In genomic region chr10:97425964-97426775, GRCh38 we compare ENCODE assay signal across 8 cellular contexts. TPM values are rescaled to one million over a fixed set of nuclear protein-coding genes. Genes with fewer than 3 reads are reported as not detected.
DNase-seq lines count a peak whose midpoint lies in the region; TF ChIP-seq lines count a peak whose summit lies in the region.

Gene PGAM1 (plus strand): TSS chr10:97426191. CDS start chr10:97426308, 117 bp downstream.

- H3K9ac ChIP-seq in neural progenitor cell: peak within 1 kb of the TSS; percentile 89

- H3K36me3 ChIP-seq in HAP-1 (replicated peaks) (peaks cover 41% of the 10 kb centered on the region), MG63 (peaks cover 46% of the 10 kb centered on the region), neural progenitor cell (peaks cover 11% of the 10 kb centered on the region)

- peaks cover 31% of the 10 kb centered on the region for H3K4me1 Mint-ChIP-seq in neural progenitor cell

- peaks cover 28% of the 10 kb centered on the region for H3K36me3 Mint-ChIP-seq in neural progenitor cell

- H4K20me1 ChIP-seq in neural progenitor cell (ENCODE audit: low read depth): peaks cover 43% of the 10 kb centered on the region

- H2AFZ ChIP-seq in neural progenitor cell (replicated peaks): peak within 1 kb of the TSS; percentile 36

- peak within 1 kb of the TSS; percentile 94 for H3K4me3 ChIP-seq in HAP-1
- H3K4me3 ChIP-seq in MG63: peak within 1 kb of the TSS; percentile 97
- peak within 1 kb of the TSS; percentile 93 for H3K4me3 ChIP-seq in fibroblast of villous mesenchyme (ENCODE audit: low read depth, low read length)
- H3K4me3 ChIP-seq in neural progenitor cell: peak within 1 kb of the TSS; percentile 94

- in situ Hi-C loops in HAP-1 (cut with MboI; ENCODE audit: low sequenced_read_pairs): no loop called here

- peak within 1 kb of the TSS; percentile 77 for H3K27ac ChIP-seq in neural progenitor cell

- TF ChIP-seq CTCF in fibroblast of villous mesenchyme (IDR thresholded peaks at IDR 0.05; ENCODE audit: insufficient read depth, low read depth, low read length) (peak; percentile 47), neural progenitor cell (IDR thresholded peaks at IDR 0.05) (peak; percentile 66)

- no peaks in the 10 kb centered on the region for H3K27me3 ChIP-seq in HAP-1 (ENCODE audit: low read depth)
- H3K27me3 ChIP-seq in MG63: no peaks in the 10 kb centered on the region
- no peaks in the 10 kb centered on the region for H3K27me3 ChIP-seq in neural progenitor cell

- H3K4me1 ChIP-seq in HAP-1 (peaks cover 4% of the 10 kb centered on the region; the same call in 1 of the 2 replicates), neural progenitor cell (peaks cover 19% of the 10 kb centered on the region)

- no peaks in the 10 kb centered on the region for H3K9me3 ChIP-seq in HAP-1
- H3K9me3 ChIP-seq in MG63: no peaks in the 10 kb centered on the region
- H3K9me3 ChIP-seq in neural progenitor cell (ENCODE audit: low read depth): no peaks in the 10 kb centered on the region

- no peaks in the 10 kb centered on the region for H3K9me3 Mint-ChIP-seq in neural progenitor cell

- H3K27ac Mint-ChIP-seq in neural progenitor cell: peak within 1 kb of the TSS; percentile 81

- DNase-seq in GDM1 (lab: John Stamatoyannopoulos, UW) (peak; percentile 97), HAP-1 (ENCODE audit: low spot score in 2 of 2) (peak; percentile 95), MG63 (peak; percentile 93), SHP77 treated with DMSO at 0.1 percent for 48 hours (lab: John Stamatoyannopoulos, UW) (peak; percentile 88), activated gamma-delta T cell (lab: John Stamatoyannopoulos, UW) (peak; percentile 94), fibroblast of villous mesenchyme (ENCODE audit: low read depth) (peak; percentile 96), neural progenitor cell (ENCODE audit: low spot score) (peak; percentile 97), stromal cell of bone marrow (ENCODE audit: low read depth) (peak; percentile 86)

- peaks cover 51% of the 10 kb centered on the region for H3K79me2 ChIP-seq in neural progenitor cell (ENCODE audit: low read depth)

- H3K27me3 Mint-ChIP-seq in neural progenitor cell (ENCODE audit: insufficient read depth, low read depth): peaks cover 2% of the 10 kb centered on the region

- peaks cover 60% of the 10 kb centered on the region for H3F3A ChIP-seq in neural progenitor cell (ENCODE audit: low read depth)

- peak within 1 kb of the TSS; percentile 96 for H3K4me2 ChIP-seq in neural progenitor cell

- H3K4me3 Mint-ChIP-seq in neural progenitor cell: peak within 1 kb of the TSS; percentile 96

RNA-seq across cellular contexts. Expression of gene PGAM1, which starts in this region (rescaled TPM):
- total RNA-seq in MG63 (2014; rRNA removed; shearing (Covaris generic); ENCODE audit: low replicate concordance): 577 and 749 TPM in 2 replicates
- total RNA-seq in fibroblast of villous mesenchyme: 378 and 443 TPM in 2 replicates
- 887 and 1,352 TPM in 2 replicates for total RNA-seq in neural progenitor cell (ENCODE audit: low replicate concordance)

Comparison
In these comparisons a context has a peak if more than half of its experiments do, and no peak if none do; other contexts are left out.
1. Peak in every context shown above with its lines: DNase-seq, H3K4me3 ChIP-seq and H3K27ac ChIP-seq.